In the genomic region with DNA sequence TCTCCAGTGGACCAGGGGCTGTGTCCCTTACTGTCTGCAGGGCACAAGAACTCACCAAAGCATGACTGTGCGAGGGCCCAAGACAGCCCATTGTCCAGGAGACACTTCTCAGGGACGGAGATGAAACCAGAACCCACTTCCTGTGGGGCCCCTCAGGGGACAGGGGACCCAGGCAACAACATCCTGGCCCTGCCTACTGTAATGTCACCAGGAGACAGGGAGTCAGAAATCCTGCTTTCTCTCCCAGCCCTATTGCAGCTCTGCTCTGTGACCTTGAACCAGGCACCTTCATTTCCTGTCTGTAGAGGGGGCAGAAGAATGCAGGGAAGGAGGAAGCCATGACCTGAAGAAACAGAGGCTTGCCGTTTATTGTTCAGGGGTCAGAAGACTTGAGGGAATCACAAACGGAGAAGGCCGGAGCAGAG, we compare ENCODE assay signal across 1 cellular context.
TF ChIP-seq lines count a peak whose summit lies in the region.

No MANE protein-coding gene starts in this region.

TF ChIP-seq in HepG2, 621 proteins besides CTCF, POLR2A, EP300 and RAD21 (continued from another document and continues in another):
- TF ChIP-seq DZIP1 (CRISPR knock-in tag; IDR thresholded peaks at IDR 0.05) = no peak
- TF ChIP-seq YY1 (IDR thresholded peaks at IDR 0.05; ENCODE audit: insufficient read depth, insufficient replicate concordance, low read depth, low read length) = no peak
- no peak for TF ChIP-seq KDM4B (CRISPR knock-in tag; IDR thresholded peaks at IDR 0.05)
- 0 out of 2 replicates have a peak, but pooled peaks have one; percentile 27 for TF ChIP-seq GABPA (IDR thresholded peaks at IDR 0.05; ENCODE audit: low read depth, low read length)
- peak; percentile 78 for TF ChIP-seq GABPA (CRISPR knock-in tag; IDR thresholded peaks at IDR 0.05; ENCODE audit: low read depth)
- TF ChIP-seq, protein P1, sequence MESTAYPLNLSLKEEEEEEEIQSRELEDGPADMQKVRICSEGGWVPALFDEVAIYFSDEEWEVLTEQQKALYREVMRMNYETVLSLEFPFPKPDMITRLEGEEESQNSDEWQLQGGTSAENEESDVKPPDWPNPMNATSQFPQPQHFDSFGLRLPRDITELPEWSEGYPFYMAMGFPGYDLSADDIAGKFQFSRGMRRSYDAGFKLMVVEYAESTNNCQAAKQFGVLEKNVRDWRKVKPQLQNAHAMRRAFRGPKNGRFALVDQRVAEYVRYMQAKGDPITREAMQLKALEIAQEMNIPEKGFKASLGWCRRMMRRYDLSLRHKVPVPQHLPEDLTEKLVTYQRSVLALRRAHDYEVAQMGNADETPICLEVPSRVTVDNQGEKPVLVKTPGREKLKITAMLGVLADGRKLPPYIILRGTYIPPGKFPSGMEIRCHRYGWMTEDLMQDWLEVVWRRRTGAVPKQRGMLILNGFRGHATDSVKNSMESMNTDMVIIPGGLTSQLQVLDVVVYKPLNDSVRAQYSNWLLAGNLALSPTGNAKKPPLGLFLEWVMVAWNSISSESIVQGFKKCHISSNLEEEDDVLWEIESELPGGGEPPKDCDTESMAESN (CRISPR knock-in tag; conservative IDR thresholded peaks at IDR 0.05) = no peak
- peak; percentile 77 for TF ChIP-seq GATAD2A (CRISPR knock-in tag; IDR thresholded peaks at IDR 0.05)
- TF ChIP-seq SOX5 (CRISPR knock-in tag; IDR thresholded peaks at IDR 0.05; ENCODE audit: borderline replicate concordance) = peak; percentile 47; the same call in 1 of the 2 replicates
- TF ChIP-seq HIC2 (CRISPR knock-in tag; IDR thresholded peaks at IDR 0.05; ENCODE audit: low read depth) = no peak
- TF ChIP-seq HOXA3 (CRISPR knock-in tag; IDR thresholded peaks at IDR 0.05) = no peak
- TF ChIP-seq SOX13 (IDR thresholded peaks at IDR 0.05) = no peak
- peak in 1 of 2 experiments; percentile 19; a peak in 1 of 4 replicates for TF ChIP-seq SOX13 (CRISPR knock-in tag; conservative IDR thresholded peaks at IDR 0.05 in 1 of 2, IDR thresholded peaks at IDR 0.05 in 1 of 2)
- TF ChIP-seq GTF3A (CRISPR knock-in tag; conservative IDR thresholded peaks at IDR 0.05) = no peak
- TF ChIP-seq THAP11 (CRISPR knock-in tag; IDR thresholded peaks at IDR 0.05) = peak; percentile 43
- TF ChIP-seq KDM6A (CRISPR knock-in tag; IDR thresholded peaks at IDR 0.05; ENCODE audit: low read depth) = peak; percentile 55; the same call in 1 of the 2 replicates
- no peak for TF ChIP-seq THYN1 (CRISPR knock-in tag; IDR thresholded peaks at IDR 0.05; ENCODE audit: borderline replicate concordance, low read depth)
- TF ChIP-seq, protein P2, sequence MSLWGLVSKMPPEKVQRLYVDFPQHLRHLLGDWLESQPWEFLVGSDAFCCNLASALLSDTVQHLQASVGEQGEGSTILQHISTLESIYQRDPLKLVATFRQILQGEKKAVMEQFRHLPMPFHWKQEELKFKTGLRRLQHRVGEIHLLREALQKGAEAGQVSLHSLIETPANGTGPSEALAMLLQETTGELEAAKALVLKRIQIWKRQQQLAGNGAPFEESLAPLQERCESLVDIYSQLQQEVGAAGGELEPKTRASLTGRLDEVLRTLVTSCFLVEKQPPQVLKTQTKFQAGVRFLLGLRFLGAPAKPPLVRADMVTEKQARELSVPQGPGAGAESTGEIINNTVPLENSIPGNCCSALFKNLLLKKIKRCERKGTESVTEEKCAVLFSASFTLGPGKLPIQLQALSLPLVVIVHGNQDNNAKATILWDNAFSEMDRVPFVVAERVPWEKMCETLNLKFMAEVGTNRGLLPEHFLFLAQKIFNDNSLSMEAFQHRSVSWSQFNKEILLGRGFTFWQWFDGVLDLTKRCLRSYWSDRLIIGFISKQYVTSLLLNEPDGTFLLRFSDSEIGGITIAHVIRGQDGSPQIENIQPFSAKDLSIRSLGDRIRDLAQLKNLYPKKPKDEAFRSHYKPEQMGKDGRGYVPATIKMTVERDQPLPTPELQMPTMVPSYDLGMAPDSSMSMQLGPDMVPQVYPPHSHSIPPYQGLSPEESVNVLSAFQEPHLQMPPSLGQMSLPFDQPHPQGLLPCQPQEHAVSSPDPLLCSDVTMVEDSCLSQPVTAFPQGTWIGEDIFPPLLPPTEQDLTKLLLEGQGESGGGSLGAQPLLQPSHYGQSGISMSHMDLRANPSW (CRISPR knock-in tag; IDR thresholded peaks at IDR 0.05; ENCODE audit: borderline replicate concordance) = no peak
- no peak for TF ChIP-seq ZNF205 (CRISPR knock-in tag; IDR thresholded peaks at IDR 0.05)
- 0 out of 2 replicates have a peak, but pooled peaks have one; percentile 20 for TF ChIP-seq ERF (CRISPR knock-in tag; IDR thresholded peaks at IDR 0.05)
- TF ChIP-seq RCOR2 (CRISPR knock-in tag; IDR thresholded peaks at IDR 0.05) = peak; percentile 72
- TF ChIP-seq ELF1 (CRISPR knock-in tag; IDR thresholded peaks at IDR 0.05) = 0 out of 2 replicates have a peak, but pooled peaks have one; percentile 8
- TF ChIP-seq MTA3 (CRISPR knock-in tag; IDR thresholded peaks at IDR 0.05) = no peak
- TF ChIP-seq SSRP1 (CRISPR knock-in tag; IDR thresholded peaks at IDR 0.05) = no peak
- no peak for TF ChIP-seq SATB2 (CRISPR knock-in tag; IDR thresholded peaks at IDR 0.05)
- TF ChIP-seq, protein P3, sequence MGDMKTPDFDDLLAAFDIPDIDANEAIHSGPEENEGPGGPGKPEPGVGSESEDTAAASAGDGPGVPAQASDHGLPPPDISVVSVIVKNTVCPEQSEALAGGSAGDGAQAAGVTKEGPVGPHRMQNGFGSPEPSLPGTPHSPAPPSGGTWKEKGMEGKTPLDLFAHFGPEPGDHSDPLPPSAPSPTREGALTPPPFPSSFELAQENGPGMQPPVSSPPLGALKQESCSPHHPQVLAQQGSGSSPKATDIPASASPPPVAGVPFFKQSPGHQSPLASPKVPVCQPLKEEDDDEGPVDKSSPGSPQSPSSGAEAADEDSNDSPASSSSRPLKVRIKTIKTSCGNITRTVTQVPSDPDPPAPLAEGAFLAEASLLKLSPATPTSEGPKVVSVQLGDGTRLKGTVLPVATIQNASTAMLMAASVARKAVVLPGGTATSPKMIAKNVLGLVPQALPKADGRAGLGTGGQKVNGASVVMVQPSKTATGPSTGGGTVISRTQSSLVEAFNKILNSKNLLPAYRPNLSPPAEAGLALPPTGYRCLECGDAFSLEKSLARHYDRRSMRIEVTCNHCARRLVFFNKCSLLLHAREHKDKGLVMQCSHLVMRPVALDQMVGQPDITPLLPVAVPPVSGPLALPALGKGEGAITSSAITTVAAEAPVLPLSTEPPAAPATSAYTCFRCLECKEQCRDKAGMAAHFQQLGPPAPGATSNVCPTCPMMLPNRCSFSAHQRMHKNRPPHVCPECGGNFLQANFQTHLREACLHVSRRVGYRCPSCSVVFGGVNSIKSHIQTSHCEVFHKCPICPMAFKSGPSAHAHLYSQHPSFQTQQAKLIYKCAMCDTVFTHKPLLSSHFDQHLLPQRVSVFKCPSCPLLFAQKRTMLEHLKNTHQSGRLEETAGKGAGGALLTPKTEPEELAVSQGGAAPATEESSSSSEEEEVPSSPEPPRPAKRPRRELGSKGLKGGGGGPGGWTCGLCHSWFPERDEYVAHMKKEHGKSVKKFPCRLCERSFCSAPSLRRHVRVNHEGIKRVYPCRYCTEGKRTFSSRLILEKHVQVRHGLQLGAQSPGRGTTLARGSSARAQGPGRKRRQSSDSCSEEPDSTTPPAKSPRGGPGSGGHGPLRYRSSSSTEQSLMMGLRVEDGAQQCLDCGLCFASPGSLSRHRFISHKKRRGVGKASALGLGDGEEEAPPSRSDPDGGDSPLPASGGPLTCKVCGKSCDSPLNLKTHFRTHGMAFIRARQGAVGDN (CRISPR knock-in tag; IDR thresholded peaks at IDR 0.05) = peak; percentile 68
- 0 out of 2 replicates have a peak, but pooled peaks have one; percentile 39 for TF ChIP-seq MIER3 (CRISPR knock-in tag; IDR thresholded peaks at IDR 0.05; ENCODE audit: borderline replicate concordance)
- TF ChIP-seq ZNF510 (CRISPR knock-in tag; IDR thresholded peaks at IDR 0.05; ENCODE audit: low read depth) = no peak
- no peak for TF ChIP-seq HNRNPL (IDR thresholded peaks at IDR 0.05; ENCODE audit: low read depth, low read length)
- no peak for TF ChIP-seq NCOA2 (CRISPR knock-in tag; IDR thresholded peaks at IDR 0.05)
- TF ChIP-seq FOXO1 (CRISPR knock-in tag; IDR thresholded peaks at IDR 0.05) = peak; percentile 67
- TF ChIP-seq HBP1 (CRISPR knock-in tag; IDR thresholded peaks at IDR 0.05; ENCODE audit: low read depth) = 0 out of 2 replicates have a peak, but pooled peaks have one; percentile 38
- TF ChIP-seq ZSCAN25 (CRISPR knock-in tag; IDR thresholded peaks at IDR 0.05) = no peak
- peak; percentile 46; the same call in 1 of the 2 replicates for TF ChIP-seq HMG20A (CRISPR knock-in tag; IDR thresholded peaks at IDR 0.05; ENCODE audit: borderline replicate concordance)
- no peak for TF ChIP-seq ZNF782 (CRISPR knock-in tag; IDR thresholded peaks at IDR 0.05; ENCODE audit: borderline replicate concordance)
- no peak for TF ChIP-seq FOXJ3 (CRISPR knock-in tag; IDR thresholded peaks at IDR 0.05; ENCODE audit: borderline replicate concordance)
- no peak for TF ChIP-seq SUZ12 (IDR thresholded peaks at IDR 0.05; ENCODE audit: low read depth, low read length)
- TF ChIP-seq TEAD3 (CRISPR knock-in tag; optimal IDR thresholded peaks at IDR 0.05; ENCODE audit: borderline replicate concordance) = peak; percentile 16
- no peak for TF ChIP-seq ZNF230 (CRISPR knock-in tag; IDR thresholded peaks at IDR 0.05)
- TF ChIP-seq FOXP1 (IDR thresholded peaks at IDR 0.05) = no peak
- peak; percentile 25; the same call in 1 of the 2 replicates for TF ChIP-seq FOXP1 (CRISPR knock-in tag; IDR thresholded peaks at IDR 0.05)
- no peak for TF ChIP-seq NFYC (CRISPR knock-in tag; IDR thresholded peaks at IDR 0.05)
- TF ChIP-seq, protein P4, sequence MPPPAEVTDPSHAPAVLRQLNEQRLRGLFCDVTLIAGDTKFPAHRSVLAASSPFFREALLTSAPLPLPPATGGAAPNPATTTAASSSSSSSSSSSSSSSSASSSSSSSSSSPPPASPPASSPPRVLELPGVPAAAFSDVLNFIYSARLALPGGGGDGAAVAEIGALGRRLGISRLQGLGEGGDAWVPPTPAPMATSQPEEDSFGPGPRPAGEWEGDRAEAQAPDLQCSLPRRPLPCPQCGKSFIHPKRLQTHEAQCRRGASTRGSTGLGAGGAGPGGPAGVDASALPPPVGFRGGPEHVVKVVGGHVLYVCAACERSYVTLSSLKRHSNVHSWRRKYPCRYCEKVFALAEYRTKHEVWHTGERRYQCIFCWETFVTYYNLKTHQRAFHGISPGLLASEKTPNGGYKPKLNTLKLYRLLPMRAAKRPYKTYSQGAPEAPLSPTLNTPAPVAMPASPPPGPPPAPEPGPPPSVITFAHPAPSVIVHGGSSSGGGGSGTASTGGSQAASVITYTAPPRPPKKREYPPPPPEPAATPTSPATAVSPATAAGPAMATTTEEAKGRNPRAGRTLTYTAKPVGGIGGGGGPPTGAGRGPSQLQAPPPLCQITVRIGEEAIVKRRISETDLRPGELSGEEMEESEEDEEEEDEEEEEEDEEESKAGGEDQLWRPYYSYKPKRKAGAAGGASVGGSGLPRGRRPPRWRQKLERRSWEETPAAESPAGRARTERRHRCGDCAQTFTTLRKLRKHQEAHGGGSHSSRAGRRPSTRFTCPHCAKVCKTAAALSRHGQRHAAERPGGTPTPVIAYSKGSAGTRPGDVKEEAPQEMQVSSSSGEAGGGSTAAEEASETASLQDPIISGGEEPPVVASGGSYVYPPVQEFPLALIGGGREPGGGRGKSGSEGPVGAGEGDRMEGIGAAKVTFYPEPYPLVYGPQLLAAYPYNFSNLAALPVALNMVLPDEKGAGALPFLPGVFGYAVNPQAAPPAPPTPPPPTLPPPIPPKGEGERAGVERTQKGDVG (CRISPR knock-in tag; IDR thresholded peaks at IDR 0.05; ENCODE audit: borderline replicate concordance) = no peak
- peak; percentile 30; the same call in 1 of the 2 replicates for TF ChIP-seq FOXA3 (CRISPR knock-in tag; IDR thresholded peaks at IDR 0.05)
- TF ChIP-seq ZNF576 (CRISPR knock-in tag; IDR thresholded peaks at IDR 0.05) = no peak
